7 cellular contexts compared by ENCODE assay signal in the genomic region with DNA sequence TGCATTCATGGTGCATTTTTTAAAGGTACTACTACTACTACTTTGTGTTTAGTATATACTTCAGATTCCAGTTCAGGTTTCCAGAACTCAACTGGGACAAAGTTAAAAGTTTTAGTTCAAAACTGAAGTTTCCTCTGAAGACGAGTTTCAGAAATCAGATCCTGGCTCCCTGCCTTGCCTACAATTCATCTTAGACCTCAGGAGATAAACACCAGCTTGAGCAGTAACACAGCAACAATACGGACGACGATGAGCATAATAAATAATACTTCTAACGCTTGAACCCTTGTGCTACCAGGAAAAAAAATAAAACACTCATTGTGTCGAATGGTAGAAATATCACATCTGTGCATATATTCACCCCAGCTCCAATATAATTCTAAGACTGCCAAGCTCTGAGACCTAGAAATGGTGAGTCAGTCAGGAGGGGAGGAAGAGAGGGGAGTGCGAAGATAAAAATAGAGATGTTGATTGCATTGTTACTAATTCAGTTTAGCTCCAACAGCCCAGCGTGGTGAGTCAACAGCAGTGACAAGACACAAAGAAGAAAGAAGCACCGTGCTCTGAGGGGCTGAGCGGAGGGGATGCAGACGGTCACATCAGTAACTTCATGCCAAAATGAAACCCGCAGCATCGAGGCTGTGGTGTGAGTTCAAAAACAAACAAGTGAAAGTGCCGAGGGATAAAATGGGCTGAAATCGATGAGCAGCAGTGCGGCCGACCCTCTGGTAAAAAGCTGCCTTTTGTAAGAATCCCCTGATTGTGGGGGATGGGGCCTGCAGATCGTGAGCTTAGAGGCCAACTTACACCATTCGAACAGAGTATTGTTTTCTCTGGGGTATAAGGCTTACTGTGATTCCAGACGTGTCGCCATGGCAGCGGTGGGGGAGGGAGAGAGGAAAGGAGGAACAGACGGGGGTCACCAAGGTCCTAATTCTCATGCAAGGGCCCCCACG.
DNase-seq lines count a peak whose midpoint lies in the region; ATAC-seq and TF ChIP-seq lines count a peak whose summit lies in the region.

No MANE protein-coding gene starts in this region.

- no peaks in the 10 kb centered on the region for H3K79me2 ChIP-seq in HCT116 (ENCODE audit: insufficient read depth, low read length)

- peaks cover 0 to 6% of the 10 kb centered on the region in 2 experiments; a peak in 1 of 4 replicates for H3K4me1 ChIP-seq in HCT116 (ENCODE audit: control insufficient read depth in 1 of 2, insufficient read depth in 2 of 2, low read length in 2 of 2)
- peaks cover 0 to 10% of the 10 kb centered on the region in 2 donors for H3K4me1 ChIP-seq in esophagus (ENCODE audit: control insufficient read depth in 2 of 2, insufficient read depth in 2 of 2, low read length in 1 of 2)
- peaks cover 4 to 8% of the 10 kb centered on the region in 2 donors for H3K4me1 ChIP-seq in aorta (ENCODE audit: control insufficient read depth in 1 of 2, insufficient read depth in 2 of 2, low read length in 2 of 2)

- POLR2A ChIA-PET in HCT116 (lab: Charles Lee), result no interaction called here

- peaks cover 0 to 5% (median 0%) of the 10 kb centered on the region in 3 donors for H3K27me3 Mint-ChIP-seq in naive B cell

- H3K27me3 ChIP-seq in HCT116 (ENCODE audit: insufficient read depth, low read length) (no peaks in the 10 kb centered on the region), esophagus (ENCODE audit: control insufficient read depth in 1 of 2, insufficient read depth in 2 of 2, low read length in 2 of 2) (no peaks in the 10 kb centered on the region), aorta (ENCODE audit: control insufficient read depth in 1 of 2, insufficient read depth in 2 of 2, low read length in 1 of 2) (no peaks in the 10 kb centered on the region)

- H3K9me2 ChIP-seq in HCT116 (ENCODE audit: insufficient read depth), result no peaks in the 10 kb centered on the region

- H2AFZ ChIP-seq in HCT116 (ENCODE audit: low read depth, low read length, poor library complexity, severe bottlenecking), result no peak overlapping the region

- intact Hi-C loops in HCT116 (cut with micrococcal nuclease) (no loop called here), aorta (cut with DNase I) (loop anchor here (5.0 to 10.0 kb wide), 2 partner anchors 54 to 439 kb away; no protein-coding TSS in a partner anchor)

- H3K4me1 Mint-ChIP-seq in naive B cell, result peaks cover 6 to 12% (median 8%) of the 10 kb centered on the region in 3 donors

- 52 to 61% methylated on average over 24 of the region's 24 CpGs for WGBS in esophagus, 2 donors
- 5 to 8% methylated on average over 24 of the region's 24 CpGs for WGBS in aorta, 2 donors

- H3K27ac ChIP-seq in HCT116 (ENCODE audit: low read depth, low read length) (no peak overlapping the region), esophagus (ENCODE audit: low read depth in 2 of 2, low read length in 1 of 2) (peak overlapping the region; percentile 45 to 54), aorta (ENCODE audit: low read depth in 1 of 2, low read length in 2 of 2) (peak overlapping the region; percentile 30 to 82)

- peak overlapping the region in 4 of 6 donors; percentile 29 to 59 (median 42) for H3K27ac Mint-ChIP-seq in naive B cell

- H3K4me2 ChIP-seq in HCT116 (ENCODE audit: low read length), result 0 out of 2 replicates have a peak overlapping the region, but pooled peaks have one; percentile 5

- TF ChIP-seq POLR2A in HCT116 (IDR thresholded peaks at IDR 0.05; ENCODE audit: borderline replicate concordance, extremely low read depth, insufficient read depth, insufficient read length), result no peak

- no peak for ATAC-seq in HCT116
- ATAC-seq in naive B cell (ENCODE audit: low read depth in 2 of 2), result no peak
- peak; percentile 78 for ATAC-seq in aorta (ENCODE audit: low FRiP score)

- H3K9me3 ChIP-seq in HCT116 (ENCODE audit: control insufficient read depth in 1 of 2, insufficient read depth in 1 of 2, low read depth in 1 of 2, low read length in 2 of 2) (peaks cover 0 to 1% of the 10 kb centered on the region in 2 experiments; a peak in 1 of 4 replicates), esophagus (ENCODE audit: control insufficient read depth in 2 of 2, insufficient read depth in 1 of 2, low read depth in 1 of 2, low read length in 1 of 2) (no peaks in the 10 kb centered on the region), aorta (ENCODE audit: control insufficient read depth, low read length) (no peaks in the 10 kb centered on the region)

- TF ChIP-seq CTCF in HCT116 (IDR thresholded peaks at IDR 0.05 in 2 of 3, conservative IDR thresholded peaks at IDR 0.05 in 1 of 3; ENCODE audit: borderline replicate concordance in 1 of 3, insufficient read depth in 1 of 3, low read depth in 2 of 3, low read length in 2 of 3), result no peak

- H3K36me3 Mint-ChIP-seq in naive B cell, result peaks cover 7 to 10% of the 10 kb centered on the region in 2 donors

- DNase-seq in HCT116 (ENCODE audit: low read depth, low spot score) (no peak), RKO (ENCODE audit: low spot score) (peak; percentile 54), naive B cell (no peak), aorta (peak; percentile 55 to 79), NCI-H1694 (lab: John Stamatoyannopoulos, UW) (no peak)
- DNase-seq in central memory CD4-positive, alpha-beta T cell, result no peak

- peaks cover 0 to 7% (median 1%) of the 10 kb centered on the region in 7 donors for H3K9me3 Mint-ChIP-seq in naive B cell

- H3K4me3 ChIP-seq in HCT116 (replicated peaks in 1 of 2; ENCODE audit: low read depth in 1 of 2, low read length in 2 of 2) (no peak overlapping the region), esophagus (ENCODE audit: low read depth in 1 of 2, low read length in 2 of 2) (peak overlapping the region in 1 of 2 donors; percentile 18), aorta (ENCODE audit: low read length in 2 of 2) (peak overlapping the region; percentile 34 to 72)

- no peaks in the 10 kb centered on the region for H3K36me3 ChIP-seq in HCT116 (ENCODE audit: control insufficient read depth in 1 of 2, insufficient read depth in 2 of 2, low read length in 2 of 2)
- H3K36me3 ChIP-seq in esophagus (ENCODE audit: control insufficient read depth in 2 of 2, insufficient read depth in 2 of 2, low read length in 1 of 2), result no peaks in the 10 kb centered on the region
- H3K36me3 ChIP-seq in aorta (ENCODE audit: control insufficient read depth in 1 of 2, insufficient read depth in 2 of 2, low read length in 1 of 2), result no peaks in the 10 kb centered on the region

- RAD21 ChIA-PET in HCT116 (lab: Charles Lee; ENCODE audit: low non-redundant PET in 1 of 2, low total read pairs in 2 of 2, uncharacterized antibody in 2 of 2, unreplicated experiment in 2 of 2), result no interaction called here

- no TSS peak for BruUV-seq in HCT116 (replicated peaks; lab: Mats Ljungman, UMichigan)

- TF ChIP-seq RAD21 in HCT116 (IDR thresholded peaks at IDR 0.05; ENCODE audit: low read depth), result no peak

- peak overlapping the region in 6 of 8 donors; percentile 40 to 68 (median 54) for H3K4me3 Mint-ChIP-seq in naive B cell

- H4K20me1 ChIP-seq in HCT116 (ENCODE audit: insufficient read depth), result no peaks in the 10 kb centered on the region

- CTCF ChIA-PET in HCT116 (lab: Charles Lee), result no interaction called here

- H3K9ac ChIP-seq in HCT116 (ENCODE audit: low read length), result no peak overlapping the region

TF ChIP-seq in HCT116, 20 proteins besides CTCF, POLR2A, EP300 and RAD21 (continues in another document):
- TF ChIP-seq FOSL1 (IDR thresholded peaks at IDR 0.05; ENCODE audit: low read depth), result no peak
- TF ChIP-seq, protein P1, sequence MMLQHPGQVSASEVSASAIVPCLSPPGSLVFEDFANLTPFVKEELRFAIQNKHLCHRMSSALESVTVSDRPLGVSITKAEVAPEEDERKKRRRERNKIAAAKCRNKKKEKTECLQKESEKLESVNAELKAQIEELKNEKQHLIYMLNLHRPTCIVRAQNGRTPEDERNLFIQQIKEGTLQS (IDR thresholded peaks at IDR 0.05), result no peak
- TF ChIP-seq, protein P2, sequence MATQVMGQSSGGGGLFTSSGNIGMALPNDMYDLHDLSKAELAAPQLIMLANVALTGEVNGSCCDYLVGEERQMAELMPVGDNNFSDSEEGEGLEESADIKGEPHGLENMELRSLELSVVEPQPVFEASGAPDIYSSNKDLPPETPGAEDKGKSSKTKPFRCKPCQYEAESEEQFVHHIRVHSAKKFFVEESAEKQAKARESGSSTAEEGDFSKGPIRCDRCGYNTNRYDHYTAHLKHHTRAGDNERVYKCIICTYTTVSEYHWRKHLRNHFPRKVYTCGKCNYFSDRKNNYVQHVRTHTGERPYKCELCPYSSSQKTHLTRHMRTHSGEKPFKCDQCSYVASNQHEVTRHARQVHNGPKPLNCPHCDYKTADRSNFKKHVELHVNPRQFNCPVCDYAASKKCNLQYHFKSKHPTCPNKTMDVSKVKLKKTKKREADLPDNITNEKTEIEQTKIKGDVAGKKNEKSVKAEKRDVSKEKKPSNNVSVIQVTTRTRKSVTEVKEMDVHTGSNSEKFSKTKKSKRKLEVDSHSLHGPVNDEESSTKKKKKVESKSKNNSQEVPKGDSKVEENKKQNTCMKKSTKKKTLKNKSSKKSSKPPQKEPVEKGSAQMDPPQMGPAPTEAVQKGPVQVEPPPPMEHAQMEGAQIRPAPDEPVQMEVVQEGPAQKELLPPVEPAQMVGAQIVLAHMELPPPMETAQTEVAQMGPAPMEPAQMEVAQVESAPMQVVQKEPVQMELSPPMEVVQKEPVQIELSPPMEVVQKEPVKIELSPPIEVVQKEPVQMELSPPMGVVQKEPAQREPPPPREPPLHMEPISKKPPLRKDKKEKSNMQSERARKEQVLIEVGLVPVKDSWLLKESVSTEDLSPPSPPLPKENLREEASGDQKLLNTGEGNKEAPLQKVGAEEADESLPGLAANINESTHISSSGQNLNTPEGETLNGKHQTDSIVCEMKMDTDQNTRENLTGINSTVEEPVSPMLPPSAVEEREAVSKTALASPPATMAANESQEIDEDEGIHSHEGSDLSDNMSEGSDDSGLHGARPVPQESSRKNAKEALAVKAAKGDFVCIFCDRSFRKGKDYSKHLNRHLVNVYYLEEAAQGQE (IDR thresholded peaks at IDR 0.05; ENCODE audit: low read depth), result no peak
- no peak for TF ChIP-seq CBX3 (IDR thresholded peaks at IDR 0.05; ENCODE audit: low read depth)
- TF ChIP-seq TCF7L2 (IDR thresholded peaks at IDR 0.05; ENCODE audit: borderline replicate concordance, extremely low read depth, insufficient read depth, insufficient read length), result no peak
- no peak for TF ChIP-seq POLR2AphosphoS5 (IDR thresholded peaks at IDR 0.05; ENCODE audit: low read depth, low read length)
- TF ChIP-seq ZFX (IDR thresholded peaks at IDR 0.05), result no peak
- TF ChIP-seq CEBPB (IDR thresholded peaks at IDR 0.05; ENCODE audit: low read depth), result no peak
- no peak for TF ChIP-seq SP1 (IDR thresholded peaks at IDR 0.05; ENCODE audit: low read depth)
- TF ChIP-seq ZNF274 (IDR thresholded peaks at IDR 0.05; ENCODE audit: low read depth, low read length), result no peak
- no peak for TF ChIP-seq EZH2phosphoT487 (IDR thresholded peaks at IDR 0.05; ENCODE audit: borderline replicate concordance)
- TF ChIP-seq JUND (IDR thresholded peaks at IDR 0.05), result no peak
- TF ChIP-seq YY1 (IDR thresholded peaks at IDR 0.05; ENCODE audit: extremely low read depth, insufficient replicate concordance, low read depth, low read length), result no peak
- TF ChIP-seq SRF (IDR thresholded peaks at IDR 0.05; ENCODE audit: low read depth), result no peak
- no peak for TF ChIP-seq ELF1 (IDR thresholded peaks at IDR 0.05; ENCODE audit: borderline replicate concordance, low read depth)

Comparison
In these comparisons a context has a peak if more than half of its experiments do, and no peak if none do; other contexts are left out.
1. DNase-seq: peak in RKO (single experiment) and aorta (2 of 2); none in HCT116 (single experiment), naive B cell (single experiment), central memory CD4-positive, alpha-beta T cell (single experiment) and NCI-H1694 (single experiment).
2. H3K4me3 ChIP-seq: peak in aorta (2 of 2); none in HCT116 (0 of 2).